ENCODE assay signal across 9 cellular contexts in genomic region chr12:113244015-113244983, GRCh38. TPM values are rescaled to one million over a fixed set of nuclear protein-coding genes. Genes with fewer than 3 reads are reported as not detected.
DNase-seq lines count a peak whose midpoint lies in the region; ATAC-seq, FAIRE-seq and TF ChIP-seq lines count a peak whose summit lies in the region.
"Had no signal": no experiment of that assay in that cellular context is flagged by ENCODE, and none has a peak within 500 bp of the region (broad histone marks: within the 10 kb centered on the region; RNA-seq: fewer than 3 reads in every experiment).

No MANE protein-coding gene starts in this region.

- no peak overlapping the region for H4K5ac ChIP-seq in H1 (ENCODE audit: insufficient read length, low read depth, low read length)

- H2AFZ ChIP-seq in H1 (ENCODE audit: low read length) (no peak overlapping the region), MM.1S (ENCODE audit: low read length) (no peak overlapping the region)

- H3K4me3 ChIP-seq in H1 (ENCODE audit: extremely low read depth in 1 of 4, insufficient read depth in 2 of 4, low read depth in 3 of 4, low read length in 4 of 4) = no peak overlapping the region
- no peak overlapping the region for H3K4me3 ChIP-seq in muscle layer of duodenum (ENCODE audit: low read depth in 1 of 2, low read length in 2 of 2)
- H3K4me3 ChIP-seq in MM.1S (ENCODE audit: low read length) = no peak overlapping the region

- FAIRE-seq in H1 (lab: Jason Lieb, UNC) = no peak

- H4K20me1 ChIP-seq in H1 (replicated peaks in 1 of 2; ENCODE audit: control insufficient read depth in 1 of 2, insufficient read depth in 2 of 2, low read length in 2 of 2) (no peaks in the 10 kb centered on the region), MM.1S (ENCODE audit: insufficient read depth, low read length) (no peaks in the 10 kb centered on the region)

- TF ChIP-seq POLR2A in H1 (IDR thresholded peaks at IDR 0.05; ENCODE audit: control extremely low read depth in 1 of 2, low read depth in 2 of 2, low read length in 2 of 2) = no peak

- WGBS in H1 (ENCODE audit: extremely low coverage in 1 of 2, insufficient coverage in 1 of 2, insufficient read length in 1 of 2, insufficient replicate concordance in 2 of 2, low coverage in 1 of 2, low lambda C conversion rate in 2 of 2, missing lambda C conversion rate in 1 of 2), 2 experiments = 86% methylated on average over 22 of the region's 22 CpGs; no CpG with 5 or more reads in 1 of the 2 experiments

- H3K9me3 ChIP-seq in H1 (ENCODE audit: insufficient read depth in 2 of 2, low read depth in 1 of 2, low read length in 1 of 2) (no peaks in the 10 kb centered on the region), muscle layer of duodenum (ENCODE audit: control insufficient read depth in 1 of 2, low read length in 2 of 2) (no peaks in the 10 kb centered on the region), MM.1S (replicated peaks; ENCODE audit: insufficient read depth, low read length) (no peaks in the 10 kb centered on the region)

- no peak overlapping the region for H3K14ac ChIP-seq in H1 (ENCODE audit: insufficient read length)

- H3K4me2 ChIP-seq in H1 (ENCODE audit: insufficient read depth in 1 of 2, low read depth in 2 of 2, low read length in 2 of 2) (0 out of 4 replicates have a peak overlapping the region, but pooled peaks of 1 of the 2 experiments have one; percentile 12), MM.1S (ENCODE audit: low read depth, low read length) (no peak overlapping the region)

- peak overlapping the region; percentile 54; the same call in 1 of the 2 replicates for H2BK15ac ChIP-seq in H1 (ENCODE audit: low read length)

- H3K4me1 ChIP-seq in H1 (replicated peaks in 1 of 4; ENCODE audit: control insufficient read depth in 3 of 4, insufficient read depth in 4 of 4, low read length in 3 of 4) = peaks cover 14 to 38% (median 18%) of the 10 kb centered on the region in 4 experiments
- peaks cover 56 to 57% of the 10 kb centered on the region in 2 donors for H3K4me1 ChIP-seq in muscle layer of duodenum (ENCODE audit: control insufficient read depth in 1 of 2, insufficient read depth in 2 of 2, low read length in 2 of 2)
- no peaks in the 10 kb centered on the region for H3K4me1 ChIP-seq in MM.1S (ENCODE audit: low read length)

- no peaks in the 10 kb centered on the region; the same call in 1 of the 2 replicates for H3K79me1 ChIP-seq in H1 (ENCODE audit: low read depth, low read length)

- TF ChIP-seq CTCF in H1 (IDR thresholded peaks at IDR 0.05; ENCODE audit: control extremely low read depth in 1 of 3, insufficient read depth in 1 of 3, low read depth in 1 of 3, low read length in 3 of 3) (no peak), MM.1S (IDR thresholded peaks at IDR 0.05; ENCODE audit: low read length) (no peak)

- peak overlapping the region; percentile 99 for H2BK12ac ChIP-seq in H1 (ENCODE audit: low read depth, low read length)

- peak overlapping the region; percentile 94 for H3K4ac ChIP-seq in H1 (replicated peaks; ENCODE audit: insufficient read length, low read depth, low read length)

- peak overlapping the region; percentile 84 for H2BK120ac ChIP-seq in H1 (replicated peaks; ENCODE audit: low read depth, low read length)

- H3K79me2 ChIP-seq in H1 (ENCODE audit: control insufficient read depth in 1 of 2, insufficient read depth in 2 of 2, low read length in 2 of 2) (no peaks in the 10 kb centered on the region; a peak in 1 of 4 replicates), MM.1S (ENCODE audit: low read length) (no peaks in the 10 kb centered on the region)

- in situ Hi-C loops in ACHN (cut with HindIII; ENCODE audit: low pct_ligation_motif_present, low pct_unique_long_range_greater_than_20kb, low sequenced_read_pairs) = no loop called here

- DNase-seq in ACHN = peak; percentile 33
- peak; percentile 78 to 89 for DNase-seq in NCI-H446 (lab: John Stamatoyannopoulos, UW)
- no peak for DNase-seq in H1 (ENCODE audit: low read depth in 1 of 2, low spot score in 2 of 2)
- no peak for DNase-seq in MM.1S
- DNase-seq in ecto neural progenitor cell (ENCODE audit: low spot score) = no peak
- no peak for DNase-seq in kidney glomerular epithelial cell (lab: John Stamatoyannopoulos, UW)
- DNase-seq: OCI-M1 had no signal

- H3K23me2 ChIP-seq in H1 (ENCODE audit: low read depth, low read length) = no peaks in the 10 kb centered on the region; the same call in 1 of the 2 replicates

- H3F3A ChIP-seq in MM.1S (ENCODE audit: insufficient read depth, low read length) = no peaks in the 10 kb centered on the region

- peak overlapping the region; percentile 99 for H2AK5ac ChIP-seq in H1 (ENCODE audit: low read depth, low read length)

- H2BK5ac ChIP-seq in H1 (ENCODE audit: low read depth, low read length) = peak overlapping the region; percentile 90

- H3K18ac ChIP-seq in H1 (ENCODE audit: extremely low read depth, low read length) = peak overlapping the region; percentile 79

- no peak overlapping the region; the same call in 1 of the 2 replicates for H4K8ac ChIP-seq in H1 (ENCODE audit: extremely low read depth, insufficient read depth, low read length)

- POLR2A ChIA-PET in H1 (lab: Charles Lee; ENCODE audit: partially characterized antibody) = interaction anchor here (2.8 to 3.2 kb wide), 3 partner anchors 11 to 23 kb away, joined by 14 to 25 read pairs (median 20); partner anchors contain the start of gene TPCN1

- no peaks in the 10 kb centered on the region for H3K36me3 ChIP-seq in H1 (ENCODE audit: control insufficient read depth in 2 of 4, insufficient read depth in 4 of 4, low read length in 3 of 4)
- H3K36me3 ChIP-seq in muscle layer of duodenum (ENCODE audit: control insufficient read depth in 1 of 2, insufficient read depth in 2 of 2, low read length in 2 of 2) = peaks cover 5 to 9% of the 10 kb centered on the region in 2 donors
- no peaks in the 10 kb centered on the region for H3K36me3 ChIP-seq in MM.1S (replicated peaks; ENCODE audit: insufficient read depth, low read length)

- H3K9ac ChIP-seq in H1 (replicated peaks in 1 of 4; ENCODE audit: extremely low read depth in 1 of 4, low read depth in 3 of 4, low read length in 3 of 4) (peak overlapping the region in 1 of 4 experiments; percentile 19; a peak in 2 of 7 replicates), MM.1S (ENCODE audit: low read length) (no peak overlapping the region)

- H3K27ac ChIP-seq in H1 (ENCODE audit: low read depth, low read length) (0 out of 2 replicates have a peak overlapping the region, but pooled peaks have one; percentile 23), muscle layer of duodenum (ENCODE audit: low read length) (peak overlapping the region; percentile 61), MM.1S (ENCODE audit: low read length) (no peak overlapping the region)

- no peak overlapping the region for H3K23ac ChIP-seq in H1 (ENCODE audit: insufficient read length)

- no peak for TF ChIP-seq RAD21 in H1 (IDR thresholded peaks at IDR 0.05 in 1 of 2, conservative IDR thresholded peaks at IDR 0.05 in 1 of 2; ENCODE audit: low read depth in 2 of 2, low read length in 2 of 2)

- CTCF ChIA-PET in H1 (lab: Charles Lee; ENCODE audit: partially characterized antibody) = interaction anchor here (0.9 to 2.6 kb wide), 3 partner anchors 8 to 149 kb away, joined by 3 to 7 read pairs (median 4); no protein-coding TSS in a partner anchor

- peak overlapping the region; percentile 87 for H4K91ac ChIP-seq in H1 (replicated peaks; ENCODE audit: insufficient read length, low read length)

- H3K27me3 ChIP-seq in H1 (replicated peaks in 1 of 4; ENCODE audit: control insufficient read depth in 3 of 4, extremely low read depth in 1 of 4, insufficient read depth in 3 of 4, low read length in 3 of 4) = no peaks in the 10 kb centered on the region
- no peaks in the 10 kb centered on the region for H3K27me3 ChIP-seq in muscle layer of duodenum (ENCODE audit: low read depth, low read length)
- no peaks in the 10 kb centered on the region for H3K27me3 ChIP-seq in MM.1S (replicated peaks; ENCODE audit: insufficient read depth, low read length)

- H3K9me2 ChIP-seq in MM.1S (replicated peaks; ENCODE audit: insufficient read depth, low read length) = no peaks in the 10 kb centered on the region

- no peak for TF ChIP-seq EP300 in H1 (IDR thresholded peaks at IDR 0.05; ENCODE audit: borderline replicate concordance in 1 of 2, low read depth in 2 of 2, low read length in 2 of 2)

- no peak overlapping the region for H3K56ac ChIP-seq in H1 (replicated peaks; ENCODE audit: insufficient read length, low read depth, low read length)

- H2BK20ac ChIP-seq in H1 (ENCODE audit: low read length) = peak overlapping the region; percentile 53; the same call in 1 of the 2 replicates

- ATAC-seq in HG03378 (IDR thresholded peaks at IDR 0.05; ENCODE audit: unreplicated experiment) = no peak

RNA-seq across cellular contexts. Expression of gene TPCN1, which starts 23.0 kb away (rescaled TPM):
- total RNA-seq in H1 (2021; fragmentation: NEBNext Ultra II Directional; extraction: Animal tissue kit (Norgen Biotek cat#: 25700)) = 18.1 and 21.4 TPM in 2 replicates
- polyA plus RNA-seq in H1 (2011; rRNA removed) = 14.9 and 22.7 TPM in 2 replicates
- polyA plus RNA-seq in H1 (2011; cell fraction: cytosol; rRNA removed) = 13.7 TPM
- polyA plus RNA-seq in H1 (2011; cell fraction: nucleus; rRNA removed) = 83.7 TPM
- 13.6 to 25.4 TPM (median 22.3 TPM) in 4 replicates for polyA plus RNA-seq in H1 (2012, experiment 1 of 2)
- polyA plus RNA-seq in H1 (2012, experiment 2 of 2) = 9.8 TPM
- 16.1 TPM for polyA plus RNA-seq in H1 (2013, experiment 1 of 2)
- polyA plus RNA-seq in H1 (2013, experiment 2 of 2) = 15.3 TPM
- 18.5 and 20.8 TPM in 2 replicates for polyA minus RNA-seq in H1 (2011; rRNA and poly(A)+ RNA removed)
- 15.6 TPM for polyA minus RNA-seq in H1 (2011; cell fraction: cytosol; rRNA and poly(A)+ RNA removed)
- 40.6 TPM for polyA minus RNA-seq in H1 (2011; cell fraction: nucleus; rRNA and poly(A)+ RNA removed)

RNA-seq across cellular contexts. Expression of gene RITA1, which starts 58.8 kb away (rescaled TPM):
- total RNA-seq in H1 (2021; fragmentation: NEBNext Ultra II Directional; extraction: Animal tissue kit (Norgen Biotek cat#: 25700)) = 25.8 and 26.4 TPM in 2 replicates
- polyA plus RNA-seq in H1 (2011; rRNA removed) = 24.1 and 31.0 TPM in 2 replicates
- polyA plus RNA-seq in H1 (2011; cell fraction: cytosol; rRNA removed) = 25.4 TPM
- polyA plus RNA-seq in H1 (2011; cell fraction: nucleus; rRNA removed) = 19.1 TPM
- 21.0 to 23.7 TPM (median 23.5 TPM) in 4 replicates for polyA plus RNA-seq in H1 (2012, experiment 1 of 2)
- 32.3 TPM for polyA plus RNA-seq in H1 (2012, experiment 2 of 2)
- 16.0 TPM for polyA plus RNA-seq in H1 (2013, experiment 1 of 2)
- 16.6 TPM for polyA plus RNA-seq in H1 (2013, experiment 2 of 2)
- polyA minus RNA-seq in H1 (2011; rRNA and poly(A)+ RNA removed) = 10.5 and 15.2 TPM in 2 replicates
- polyA minus RNA-seq in H1 (2011; cell fraction: cytosol; rRNA and poly(A)+ RNA removed) = 12.2 TPM
- 19.0 TPM for polyA minus RNA-seq in H1 (2011; cell fraction: nucleus; rRNA and poly(A)+ RNA removed)

RNA-seq across cellular contexts. Expression of gene DDX54, which starts 59.0 kb away (rescaled TPM):
- 112 and 113 TPM in 2 replicates for total RNA-seq in H1 (2021; fragmentation: NEBNext Ultra II Directional; extraction: Animal tissue kit (Norgen Biotek cat#: 25700))
- 64.9 and 98.5 TPM in 2 replicates for polyA plus RNA-seq in H1 (2011; rRNA removed)
- polyA plus RNA-seq in H1 (2011; cell fraction: cytosol; rRNA removed) = 104 TPM
- 85.4 TPM for polyA plus RNA-seq in H1 (2011; cell fraction: nucleus; rRNA removed)
- polyA plus RNA-seq in H1 (2012, experiment 1 of 2) = 58.9 to 84.2 TPM (median 67.7 TPM) in 4 replicates
- polyA plus RNA-seq in H1 (2012, experiment 2 of 2) = 47.5 TPM
- polyA plus RNA-seq in H1 (2013, experiment 1 of 2) = 60.7 TPM
- polyA plus RNA-seq in H1 (2013, experiment 2 of 2) = 54.4 TPM
- 47.0 and 60.0 TPM in 2 replicates for polyA minus RNA-seq in H1 (2011; rRNA and poly(A)+ RNA removed)
- 44.5 TPM for polyA minus RNA-seq in H1 (2011; cell fraction: cytosol; rRNA and poly(A)+ RNA removed)
- polyA minus RNA-seq in H1 (2011; cell fraction: nucleus; rRNA and poly(A)+ RNA removed) = 37.9 TPM

Comparison
In these comparisons a context has a peak if more than half of its experiments do, and no peak if none do; other contexts are left out.
1. DNase-seq: peak in ACHN (single experiment) and NCI-H446 (2 of 2); none in H1 (0 of 2), MM.1S (single experiment), ecto neural progenitor cell (single experiment) and kidney glomerular epithelial cell (single experiment).